In the genomic region with DNA sequence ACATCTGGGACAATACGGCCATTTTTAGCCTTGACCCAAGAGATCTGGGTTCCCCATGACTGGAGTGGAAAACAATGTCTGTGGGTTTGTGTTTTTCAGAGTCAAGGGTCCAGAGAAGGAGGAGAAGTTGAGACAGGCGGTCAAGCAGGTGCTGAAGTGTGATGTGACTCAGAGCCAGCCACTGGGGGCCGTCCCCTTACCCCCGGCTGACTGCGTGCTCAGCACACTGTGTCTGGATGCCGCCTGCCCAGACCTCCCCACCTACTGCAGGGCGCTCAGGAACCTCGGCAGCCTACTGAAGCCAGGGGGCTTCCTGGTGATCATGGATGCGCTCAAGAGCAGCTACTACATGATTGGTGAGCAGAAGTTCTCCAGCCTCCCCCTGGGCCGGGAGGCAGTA, we compare ENCODE assay signal across 27 cellular contexts. TPM values are rescaled to one million over a fixed set of nuclear protein-coding genes. Genes with fewer than 3 reads are reported as not detected.
A peak's percentile ranks its signal among the peaks of the same experiment; 100 is the strongest.
DNase-seq lines count a peak whose midpoint lies in the region; ATAC-seq and TF ChIP-seq lines count a peak whose summit lies in the region.
"Had no signal": no experiment of that assay in that cellular context is flagged by ENCODE, and none has a peak within 500 bp of the region (broad histone marks: within the 10 kb centered on the region; RNA-seq: fewer than 3 reads in every experiment).

No MANE protein-coding gene starts in this region.

- no peak overlapping the region for H2BK5ac ChIP-seq in IMR-90 (ENCODE audit: low read depth, low read length, poor library complexity, severe bottlenecking)

- no peak for TF ChIP-seq POLR2A in IMR-90 (IDR thresholded peaks at IDR 0.05; ENCODE audit: low read depth, low read length)

- ATAC-seq in IMR-90 (ENCODE audit: low read depth): no peak
- no peak for ATAC-seq in stimulated activated naive B cell treated with anti-CD40 and anti-IgM and Interleukin-4, amounts not matched to agents 10 μg/mL and 1 μg/mL and 100 μg/mL, for 72 hours (replicated peaks)
- ATAC-seq: CD8-positive, alpha-beta T cell; GM12878; HCT116 had no signal

- TF ChIP-seq CTCF in IMR-90 (conservative IDR thresholded peaks at IDR 0.05; ENCODE audit: low read depth, low read length) (no peak), fibroblast of mammary gland (conservative IDR thresholded peaks at IDR 0.05; ENCODE audit: control insufficient read depth, insufficient read depth, low read depth, low read length) (no peak)

- 0 out of 2 replicates have a peak, but pooled peaks cover 11% of the 10 kb centered on the region for H3K9me1 ChIP-seq in IMR-90 (ENCODE audit: insufficient read depth, low read length)

- POLR2A ChIA-PET in IMR-90 (lab: Charles Lee; ENCODE audit: unreplicated experiment): no interaction called here

- H3K27me3 Mint-ChIP-seq in stimulated activated naive B cell treated with anti-CD40 and anti-IgM and Interleukin-4, amounts not matched to agents 10 μg/mL and 1 μg/mL and 100 μg/mL, for 72 hours: peaks cover 40 to 69% of the 10 kb centered on the region in 2 donors

- H3K9me3 ChIP-seq in IMR-90 (ENCODE audit: control insufficient read depth, insufficient read depth, low read length): no peaks in the 10 kb centered on the region
- H3K9me3 ChIP-seq: Peyer's patch, SK-N-SH had no signal

- no peak overlapping the region for H3K4me3 Mint-ChIP-seq in stimulated activated naive B cell treated with anti-CD40 and anti-IgM and Interleukin-4, amounts not matched to agents 10 μg/mL and 1 μg/mL and 100 μg/mL, for 72 hours
- H3K4me3 Mint-ChIP-seq: CD8-positive, alpha-beta T cell; IgD-negative memory B cell had no signal

- no peak overlapping the region for H2BK20ac ChIP-seq in IMR-90 (ENCODE audit: low read depth, low read length)

- no peak overlapping the region for H3K27ac ChIP-seq in IMR-90 (ENCODE audit: insufficient read depth, low read length)
- H3K27ac ChIP-seq: C4-2B, KMS-11, Peyer's patch had no signal

- CTCF ChIA-PET in IMR-90 (lab: Yijun Ruan, JAX): no interaction called here

- H3K27ac Mint-ChIP-seq in stimulated activated naive B cell treated with anti-CD40 and anti-IgM and Interleukin-4, amounts not matched to agents 10 μg/mL and 1 μg/mL and 100 μg/mL, for 72 hours: no peak overlapping the region
- H3K27ac Mint-ChIP-seq: CD8-positive, alpha-beta T cell; IgD-negative memory B cell had no signal

- H4K5ac ChIP-seq in IMR-90 (ENCODE audit: low read depth, low read length): no peak overlapping the region

- peaks cover 2 to 44% of the 10 kb centered on the region in 2 experiments; a peak in 3 of 4 replicates for H3K79me1 ChIP-seq in IMR-90 (ENCODE audit: low read depth in 1 of 2, low read length in 2 of 2)

- TF ChIP-seq RAD21 in IMR-90 (IDR thresholded peaks at IDR 0.05; ENCODE audit: low read length): no peak

- H3K9ac ChIP-seq in IMR-90 (ENCODE audit: low read depth, low read length): no peak overlapping the region
- H3K9ac ChIP-seq: KMS-11, SK-N-SH had no signal

- no peak overlapping the region for H4K91ac ChIP-seq in IMR-90 (ENCODE audit: insufficient read depth, low read depth, low read length)

- no peak overlapping the region for H2BK120ac ChIP-seq in IMR-90 (ENCODE audit: low read depth, low read length)

- no peaks in the 10 kb centered on the region for H3K9me3 Mint-ChIP-seq in stimulated activated naive B cell treated with anti-CD40 and anti-IgM and Interleukin-4, amounts not matched to agents 10 μg/mL and 1 μg/mL and 100 μg/mL, for 72 hours
- H3K9me3 Mint-ChIP-seq: CD8-positive, alpha-beta T cell had no signal

- no peak overlapping the region for H3K18ac ChIP-seq in IMR-90 (ENCODE audit: low read depth, low read length)

- H3K4me1 ChIP-seq in IMR-90 (ENCODE audit: control insufficient read depth, insufficient read depth, low read length): peaks cover 11% of the 10 kb centered on the region
- H3K4me1 ChIP-seq: Peyer's patch had no signal

- no peaks in the 10 kb centered on the region for H3K36me3 Mint-ChIP-seq in stimulated activated naive B cell treated with anti-CD40 and anti-IgM and Interleukin-4, amounts not matched to agents 10 μg/mL and 1 μg/mL and 100 μg/mL, for 72 hours
- H3K36me3 Mint-ChIP-seq: CD8-positive, alpha-beta T cell; IgD-negative memory B cell had no signal

- H2AK5ac ChIP-seq in IMR-90 (ENCODE audit: low read depth, low read length): no peak overlapping the region

- H2AFZ ChIP-seq in IMR-90 (replicated peaks; ENCODE audit: low read length, poor library complexity): no peak overlapping the region

- in situ Hi-C loops in IMR-90 (cut with MboI; ENCODE audit: low sequenced_read_pairs): no loop called here

- peaks cover 25% of the 10 kb centered on the region for H3K36me3 ChIP-seq in IMR-90 (ENCODE audit: control insufficient read depth, insufficient read depth, low read length)

- no peak overlapping the region for H3K23ac ChIP-seq in IMR-90 (ENCODE audit: low read depth, low read length)

- H2BK15ac ChIP-seq in IMR-90 (ENCODE audit: low read depth, low read length): no peak overlapping the region

- WGBS in IMR-90 (ENCODE audit: extremely low coverage in 2 of 2, insufficient read length in 1 of 2), 2 experiments: 100% methylated on average over 2 of the region's 10 CpGs; no CpG with 5 or more reads in 1 of the 2 experiments

- peaks cover 0 to 3% of the 10 kb centered on the region in 2 donors for H3K4me1 Mint-ChIP-seq in stimulated activated naive B cell treated with anti-CD40 and anti-IgM and Interleukin-4, amounts not matched to agents 10 μg/mL and 1 μg/mL and 100 μg/mL, for 72 hours

- H4K20me1 ChIP-seq in IMR-90 (ENCODE audit: insufficient read depth, low read length): peaks cover 21% of the 10 kb centered on the region; the same call in 1 of the 2 replicates

- no peak overlapping the region for H3K4me2 ChIP-seq in IMR-90 (ENCODE audit: low read depth, low read length)
- H3K4me2 ChIP-seq: KMS-11, SK-N-SH had no signal

- peak overlapping the region; percentile 16 for H2AK9ac ChIP-seq in IMR-90 (replicated peaks; ENCODE audit: low read depth, low read length, poor library complexity)

- H3K14ac ChIP-seq in IMR-90 (replicated peaks; ENCODE audit: low read depth, low read length): no peak overlapping the region

- H4K8ac ChIP-seq in IMR-90 (ENCODE audit: low read depth in 2 of 2, low read length in 2 of 2): no peak overlapping the region

- H3K56ac ChIP-seq in IMR-90 (ENCODE audit: extremely low read depth, insufficient read depth, low read length): no peak overlapping the region

- dilution Hi-C loops in IMR-90 (cut with HindIII; ENCODE audit: low sequenced_read_pairs, unreplicated experiment): no loop called here

- BruUV-seq in IMR-90 (replicated peaks; lab: Mats Ljungman, UMichigan): no TSS peak

- DNase-seq in IMR-90 (no peak), amniotic epithelial cell (ENCODE audit: low read depth) (peak; percentile 30), fibroblast of mammary gland (ENCODE audit: low read depth) (peak; percentile 24), renal cortical epithelial cell (ENCODE audit: low read depth) (peak; percentile 48), NCI-H510A treated with DMSO at 0.1 percent for 48 hours (lab: John Stamatoyannopoulos, UW) (no peak)
- no peak for DNase-seq in stimulated activated CD8-positive, alpha-beta memory T cell treated with anti-CD3 and anti-CD28 coated beads, Interleukin-4, amount 100 ng/mL, for 48 hours
- DNase-seq in stimulated activated CD4-positive, alpha-beta T cell treated with anti-CD3 and anti-CD28 coated beads, Interleukin-15, amount 100 ng/mL, for 24 hours: no peak
- DNase-seq in stimulated activated naive B cell treated with anti-CD40 and anti-IgM and Interleukin-4, amounts not matched to agents 10 μg/mL and 1 μg/mL and 100 μg/mL, for 72 hours: no peak
- DNase-seq: CD8-positive, alpha-beta T cell; DMS 273 treated with DMSO at 0.1 percent for 48 hours; DMS79; EL; GDM1; NCI-H1092; NCI-H1417 treated with DMSO at 0.1 percent for 48 hours; NCI-H1694 treated with DMSO at 0.1 percent for 48 hours; NCI-H2081; NCI-H2227 treated with DMSO at 0.1 percent for 48 hours; OCI-M1; Peyer's patch; SIG-M5; SK-N-SH had no signal

- H3K27me3 ChIP-seq in IMR-90 (ENCODE audit: control insufficient read depth, insufficient read depth, low read length): no peaks in the 10 kb centered on the region
- H3K27me3 ChIP-seq: Peyer's patch had no signal

- H3K4ac ChIP-seq in IMR-90 (ENCODE audit: low read depth, low read length): no peak overlapping the region

- intact Hi-C loops in IMR-90 (cut with micrococcal nuclease): no loop called here

- H3K4me3 ChIP-seq in IMR-90 (ENCODE audit: insufficient read depth, low read depth, low read length): no peak overlapping the region
- no peak overlapping the region for H3K4me3 ChIP-seq in fibroblast of mammary gland (ENCODE audit: control insufficient read depth, low read depth, low read length)
- H3K4me3 ChIP-seq: GM12878, Peyer's patch had no signal

TF ChIP-seq in IMR-90, 13 proteins besides CTCF, POLR2A, EP300 and RAD21 (continues in another document):
- TF ChIP-seq MXI1 (IDR thresholded peaks at IDR 0.05; ENCODE audit: borderline replicate concordance, low read depth, low read length): no peak
- no peak for TF ChIP-seq NFE2L2 (IDR thresholded peaks at IDR 0.05; ENCODE audit: low read depth, low read length)
- TF ChIP-seq FOS (IDR thresholded peaks at IDR 0.05; ENCODE audit: low read depth, low read length): no peak
- no peak for TF ChIP-seq BHLHE40 (IDR thresholded peaks at IDR 0.05; ENCODE audit: low read depth, low read length)
- no peak for TF ChIP-seq RCOR1 (IDR thresholded peaks at IDR 0.05; ENCODE audit: insufficient replicate concordance, low read length)
- TF ChIP-seq RFX5 (IDR thresholded peaks at IDR 0.05; ENCODE audit: low read depth, low read length): no peak
- TF ChIP-seq SMC3 (IDR thresholded peaks at IDR 0.05; ENCODE audit: low read depth, low read length): no peak
- TF ChIP-seq, protein P1, sequence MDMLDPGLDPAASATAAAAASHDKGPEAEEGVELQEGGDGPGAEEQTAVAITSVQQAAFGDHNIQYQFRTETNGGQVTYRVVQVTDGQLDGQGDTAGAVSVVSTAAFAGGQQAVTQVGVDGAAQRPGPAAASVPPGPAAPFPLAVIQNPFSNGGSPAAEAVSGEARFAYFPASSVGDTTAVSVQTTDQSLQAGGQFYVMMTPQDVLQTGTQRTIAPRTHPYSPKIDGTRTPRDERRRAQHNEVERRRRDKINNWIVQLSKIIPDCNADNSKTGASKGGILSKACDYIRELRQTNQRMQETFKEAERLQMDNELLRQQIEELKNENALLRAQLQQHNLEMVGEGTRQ (IDR thresholded peaks at IDR 0.05; ENCODE audit: low read depth, low read length): no peak
- TF ChIP-seq CHD1 (IDR thresholded peaks at IDR 0.05; ENCODE audit: low read depth, low read length): no peak
- TF ChIP-seq MAFK (IDR thresholded peaks at IDR 0.05; ENCODE audit: low read depth, low read length): no peak
- no peak for TF ChIP-seq MAZ (IDR thresholded peaks at IDR 0.05; ENCODE audit: borderline replicate concordance, low read depth, low read length)

RNA-seq across cellular contexts. Expression of a gene that starts 15.7 kb away (rescaled TPM):
- total RNA-seq in IMR-90 (2012; rRNA removed) (74.7 and 108 TPM in 2 replicates), renal cortical epithelial cell (1,571 and 2,593 TPM in 2 replicates)
- polyA plus RNA-seq in IMR-90 (2012; rRNA removed): 76.1 and 79.7 TPM in 2 replicates
- 127 and 153 TPM in 2 replicates for polyA plus RNA-seq in IMR-90 (2012; cell fraction: cytosol; rRNA removed)
- polyA plus RNA-seq in IMR-90 (2012; cell fraction: nucleus; rRNA removed; ENCODE audit: low replicate concordance): 46.1 and 57.3 TPM in 2 replicates
- total RNA-seq: CD8-positive, alpha-beta T cell; GM12878 had no signal
- polyA plus RNA-seq: IgD-negative memory B cell had no signal

Comparison
In these comparisons a context has a peak if more than half of its experiments do, and no peak if none do; other contexts are left out.
1. DNase-seq: peak in amniotic epithelial cell (single experiment), fibroblast of mammary gland (single experiment) and renal cortical epithelial cell (single experiment); none in IMR-90 (single experiment), stimulated activated CD8-positive, alpha-beta memory T cell treated with anti-CD3 and anti-CD28 coated beads, Interleukin-4, amount 100 ng/mL, for 48 hours (single experiment), stimulated activated CD4-positive, alpha-beta T cell treated with anti-CD3 and anti-CD28 coated beads, Interleukin-15, amount 100 ng/mL, for 24 hours (single experiment), NCI-H510A treated with DMSO at 0.1 percent for 48 hours (single experiment) and stimulated activated naive B cell treated with anti-CD40 and anti-IgM and Interleukin-4, amounts not matched to agents 10 μg/mL and 1 μg/mL and 100 μg/mL, for 72 hours (single experiment).
2. RNA of a gene that starts 15.7 kb away (total RNA-seq): 1,571 to 2,593 TPM in renal cortical epithelial cell; 74.7 to 108 TPM in IMR-90; every median in the first group is over 10 times any median in the second.